In the genomic region with DNA sequence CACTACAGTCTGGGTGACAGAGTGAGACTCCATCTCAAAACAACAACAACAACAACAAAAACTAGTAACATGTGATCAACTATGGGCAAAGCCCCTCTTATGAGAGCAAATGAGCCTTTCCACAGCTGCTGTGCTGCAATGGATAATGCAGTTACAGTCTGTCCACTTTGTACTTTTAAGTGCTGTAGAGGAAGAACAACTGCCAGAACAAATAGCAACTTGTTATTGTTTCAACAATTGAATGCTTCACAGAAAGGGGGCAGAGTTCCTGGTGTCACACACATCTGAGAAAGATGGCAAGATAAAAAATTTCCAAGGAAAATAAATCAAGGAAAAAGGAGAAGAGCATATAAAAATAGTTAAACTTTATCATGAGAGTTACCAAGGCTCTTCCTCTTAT, we compare ENCODE assay signal across 20 cellular contexts.
DNase-seq lines count a peak whose midpoint lies in the region; ATAC-seq and TF ChIP-seq lines count a peak whose summit lies in the region.
"Had no signal": no experiment of that assay in that cellular context is flagged by ENCODE, and none has a peak within 500 bp of the region (broad histone marks: within the 10 kb centered on the region; RNA-seq: fewer than 3 reads in every experiment).

No MANE protein-coding gene starts in this region.

- no peaks in the 10 kb centered on the region for H3K27me3 ChIP-seq in upper lobe of right lung
- H3K27me3 ChIP-seq in adrenal gland, result no peaks in the 10 kb centered on the region

- H3K4me3 ChIP-seq in mucosa of descending colon, result no peak overlapping the region
- H3K4me3 ChIP-seq in upper lobe of right lung, result no peak overlapping the region
- H3K4me3 ChIP-seq in adrenal gland, result no peak overlapping the region

- H3K4me1 ChIP-seq in mucosa of descending colon (ENCODE audit: low read depth) (no peaks in the 10 kb centered on the region), upper lobe of right lung (peaks cover 34% of the 10 kb centered on the region), adrenal gland (replicated peaks in 1 of 2) (peaks cover 0 to 21% of the 10 kb centered on the region in 2 donors)

- peak; percentile 34 for ATAC-seq in mucosa of descending colon
- ATAC-seq in upper lobe of right lung, result no peak
- ATAC-seq: activated T-cell treated with anti-CD3 and anti-CD28 coated beads, Interleukin-2, amount 50 U/mL, for 72 hours; effector memory CD8-positive, alpha-beta T cell; HCT116 had no signal

- no peak for TF ChIP-seq CTCF in mucosa of descending colon (IDR thresholded peaks at IDR 0.05)
- no peak for TF ChIP-seq CTCF in upper lobe of right lung (IDR thresholded peaks at IDR 0.05)
- TF ChIP-seq CTCF in adrenal gland (IDR thresholded peaks at IDR 0.05), result no peak

- H3K36me3 ChIP-seq in mucosa of descending colon (ENCODE audit: low read depth), result no peaks in the 10 kb centered on the region
- H3K36me3 ChIP-seq in upper lobe of right lung, result no peaks in the 10 kb centered on the region
- H3K36me3 ChIP-seq in adrenal gland (replicated peaks in 1 of 2), result no peaks in the 10 kb centered on the region

- no peak for TF ChIP-seq POLR2A in adrenal gland (IDR thresholded peaks at IDR 0.05)

- H3K27ac ChIP-seq in upper lobe of right lung (peak overlapping the region; percentile 9), adrenal gland (no peak overlapping the region)

- no peaks in the 10 kb centered on the region for H3K9me3 ChIP-seq in mucosa of descending colon
- no peaks in the 10 kb centered on the region for H3K9me3 ChIP-seq in upper lobe of right lung
- H3K9me3 ChIP-seq in adrenal gland (replicated peaks in 1 of 3), result no peaks in the 10 kb centered on the region

- intact Hi-C loops in mucosa of descending colon (cut with DNase I, micrococcal nuclease) (no loop called here), upper lobe of right lung (cut with DNase I) (no loop called here), adrenal gland (cut with DNase I) (no loop called here)

- peak; percentile 6 for DNase-seq in NCI-H345 (lab: John Stamatoyannopoulos, UW)
- DNase-seq in NCI-H345 treated with DMSO at 0.1 percent for 48 hours (lab: John Stamatoyannopoulos, UW; ENCODE audit: unreplicated experiment), result no peak
- peak; percentile 64 for DNase-seq in dermis blood vessel endothelial cell
- DNase-seq in mucosa of descending colon, result no peak
- no peak for DNase-seq in upper lobe of right lung
- no peak for DNase-seq in SIG-M5 treated with dmso at 0.1 percent for 504 hours (lab: John Stamatoyannopoulos, UW; ENCODE audit: unreplicated experiment)
- DNase-seq in activated gamma-delta T cell treated with Interleukin-2 at 50 U/mL for 16 hours, result no peak
- no peak for DNase-seq in adrenal gland
- DNase-seq: 8988T; activated naive CD8-positive, alpha-beta T cell treated with anti-CD3 and anti-CD28 coated beads, Interleukin-2, amount 10 ng/mL, durations not matched to agents 7 days and 5 days; activated T-cell treated with anti-CD3 and anti-CD28 coated beads, Interleukin-2, amount 50 U/mL, for 72 hours; central memory CD4-positive, alpha-beta T cell; DMS79; effector memory CD8-positive, alpha-beta T cell; kidney; NCI-H1694 treated with DMSO at 0.1 percent for 48 hours; NCI-H446 treated with DMSO at 0.1 percent for 48 hours; occipital lobe; SHP77 treated with DMSO at 0.1 percent for 48 hours had no signal

Comparison
In these comparisons a context has a peak if more than half of its experiments do, and no peak if none do; other contexts are left out.
1. DNase-seq: peak in NCI-H345 (single experiment) and dermis blood vessel endothelial cell (single experiment); none in NCI-H345 treated with DMSO at 0.1 percent for 48 hours (single experiment), mucosa of descending colon (0 of 3), upper lobe of right lung (single experiment), SIG-M5 treated with dmso at 0.1 percent for 504 hours (single experiment), activated gamma-delta T cell treated with Interleukin-2 at 50 U/mL for 16 hours (single experiment) and adrenal gland (0 of 7).